ENCODE assay signal across 1 cellular context in the genomic region with DNA sequence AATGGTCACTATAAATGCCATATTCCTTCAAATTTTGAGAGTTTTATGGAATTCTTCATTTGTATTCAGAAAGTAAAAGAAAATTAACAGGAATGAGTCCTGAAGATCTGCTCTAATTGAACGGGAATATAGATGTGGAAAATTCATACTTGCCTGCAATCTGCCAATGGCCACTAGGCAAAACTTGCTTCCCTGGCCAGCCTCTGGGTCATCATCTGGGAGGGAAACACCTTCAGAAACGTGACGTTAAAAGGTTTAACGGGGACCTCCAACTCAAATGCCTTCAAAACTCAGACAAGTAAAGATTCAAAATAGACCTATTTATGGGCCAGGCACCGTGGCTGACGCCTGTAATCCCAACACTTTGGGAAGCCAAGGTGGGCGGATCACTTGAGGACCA.
A peak's percentile ranks its signal among the peaks of the same experiment; 100 is the strongest.
TF ChIP-seq lines count a peak whose summit lies in the region.

No MANE protein-coding gene starts in this region.

TF ChIP-seq in HepG2, 621 proteins besides CTCF, POLR2A, EP300 and RAD21:
- TF ChIP-seq STAG1 (CRISPR knock-in tag; IDR thresholded peaks at IDR 0.05), result 0 out of 2 replicates have a peak, but pooled peaks have one; percentile 3
- no peak for TF ChIP-seq TRIM24 (CRISPR knock-in tag; IDR thresholded peaks at IDR 0.05)
- TF ChIP-seq ZNF17 (CRISPR knock-in tag; IDR thresholded peaks at IDR 0.05), result no peak
- TF ChIP-seq REPIN1 (CRISPR knock-in tag; IDR thresholded peaks at IDR 0.05; ENCODE audit: borderline replicate concordance, low read depth), result no peak
- TF ChIP-seq, protein P1, sequence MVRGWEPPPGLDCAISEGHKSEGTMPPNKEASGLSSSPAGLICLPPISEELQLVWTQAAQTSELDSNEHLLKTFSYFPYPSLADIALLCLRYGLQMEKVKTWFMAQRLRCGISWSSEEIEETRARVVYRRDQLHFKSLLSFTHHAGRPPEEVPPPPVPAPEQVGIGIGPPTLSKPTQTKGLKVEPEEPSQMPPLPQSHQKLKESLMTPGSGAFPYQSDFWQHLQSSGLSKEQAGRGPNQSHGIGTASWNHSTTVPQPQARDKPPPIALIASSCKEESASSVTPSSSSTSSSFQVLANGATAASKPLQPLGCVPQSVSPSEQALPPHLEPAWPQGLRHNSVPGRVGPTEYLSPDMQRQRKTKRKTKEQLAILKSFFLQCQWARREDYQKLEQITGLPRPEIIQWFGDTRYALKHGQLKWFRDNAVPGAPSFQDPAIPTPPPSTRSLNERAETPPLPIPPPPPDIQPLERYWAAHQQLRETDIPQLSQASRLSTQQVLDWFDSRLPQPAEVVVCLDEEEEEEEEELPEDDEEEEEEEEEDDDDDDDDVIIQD (CRISPR knock-in tag; IDR thresholded peaks at IDR 0.05; ENCODE audit: low read depth), result no peak
- no peak for TF ChIP-seq REXO4 (CRISPR knock-in tag; IDR thresholded peaks at IDR 0.05; ENCODE audit: borderline replicate concordance)
